8 cellular contexts compared by ENCODE assay signal in the genomic region with DNA sequence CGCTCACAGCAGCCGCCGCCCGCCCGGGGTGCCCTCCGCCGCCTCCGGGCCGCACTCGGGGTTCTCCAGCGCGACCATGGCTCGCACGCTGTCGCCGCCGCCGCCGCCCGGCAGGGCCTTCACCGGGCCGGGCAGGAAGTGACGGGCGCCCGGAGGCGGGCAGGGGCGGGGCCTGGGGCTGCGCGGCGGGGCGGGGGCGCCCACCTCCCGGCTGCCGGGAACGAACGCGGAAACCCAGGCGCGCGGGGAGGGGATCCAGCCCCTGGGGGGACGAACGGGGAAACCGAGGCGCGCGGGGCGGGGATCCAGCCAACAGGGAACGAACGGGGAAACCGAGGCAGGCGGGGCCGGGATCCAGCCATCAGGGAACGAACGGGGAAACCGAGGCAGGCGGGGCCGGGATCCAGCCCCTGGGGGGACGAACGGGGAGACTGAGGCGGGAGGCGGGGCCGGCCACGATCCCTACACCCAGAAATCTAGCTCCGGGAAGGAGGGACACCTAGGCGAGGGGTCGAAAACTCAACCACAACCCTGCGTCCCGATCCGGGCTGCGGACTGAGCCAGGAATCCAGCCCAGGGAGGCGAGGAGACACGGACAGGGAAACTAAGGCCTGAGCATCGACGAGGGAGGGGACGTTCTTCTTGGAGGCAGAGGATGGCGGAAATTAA. TPM values are rescaled to one million over a fixed set of nuclear protein-coding genes. Genes with fewer than 3 reads are reported as not detected.
DNase-seq lines count a peak whose midpoint lies in the region; ATAC-seq and TF ChIP-seq lines count a peak whose summit lies in the region.

A gene (minus strand): TSS at position 140 of the 669 bp plus-strand sequence. CDS start 62 bp downstream, at position 78.

- H3K27ac ChIP-seq in SJCRH30 (no peak within 1 kb of the TSS), neutrophil (peak within 1 kb of the TSS; percentile 100)

- TF ChIP-seq CTCF in neutrophil (IDR thresholded peaks at IDR 0.05): peak; percentile 40

- H3K36me3 ChIP-seq in SJCRH30 (no peaks in the 10 kb centered on the region), neutrophil (peaks cover 21% of the 10 kb centered on the region)

- H3K4me3 ChIP-seq in SJCRH30 (peak within 1 kb of the TSS; percentile 66), neutrophil (ENCODE audit: low read depth in 1 of 2, low read length in 1 of 2) (peak within 1 kb of the TSS; percentile 73 to 76)

- no peaks in the 10 kb centered on the region for H3K9me3 ChIP-seq in SJCRH30 (replicated peaks)
- H3K9me3 ChIP-seq in neutrophil: no peaks in the 10 kb centered on the region

- DNase-seq in SJCRH30: peak; percentile 51 to 55
- peak; percentile 88 for DNase-seq in activated naive CD4-positive, alpha-beta T cell treated with anti-CD3 and anti-CD28 coated beads, Interleukin-2, amount 50 U/mL, for 16 hours
- peak; percentile 54 for DNase-seq in globus pallidus (ENCODE audit: low spot score)
- DNase-seq in superior temporal gyrus (ENCODE audit: extremely low spot score): peak; percentile 46

- peaks cover 18% of the 10 kb centered on the region for H3K27me3 ChIP-seq in SJCRH30
- H3K27me3 ChIP-seq in neutrophil: peaks cover 23% of the 10 kb centered on the region

- peak; percentile 64 for TF ChIP-seq POLR2A in GM10847 (IDR thresholded peaks at IDR 0.05; ENCODE audit: extremely low read depth, insufficient read length)

- ATAC-seq in HG03159 (IDR thresholded peaks at IDR 0.05; ENCODE audit: unreplicated experiment) (peak; percentile 46), GM18511 (IDR thresholded peaks at IDR 0.05; ENCODE audit: unreplicated experiment) (no peak)

- H3K4me1 ChIP-seq in SJCRH30: no peaks in the 10 kb centered on the region
- H3K4me1 ChIP-seq in neutrophil (ENCODE audit: control insufficient read depth in 1 of 2, insufficient read depth in 1 of 2, low read depth in 1 of 2, low read length in 1 of 2): peaks cover 73 to 85% of the 10 kb centered on the region in 2 experiments

RNA-seq across cellular contexts. Expression of the gene that starts here (rescaled TPM):
- total RNA-seq in SJCRH30 (2014; rRNA removed; shearing (Covaris generic)): 18.3 and 19.8 TPM in 2 replicates
